9 cellular contexts compared by ENCODE assay signal in genomic region chr14:64952598-64953309, GRCh38. TPM values are rescaled to one million over a fixed set of nuclear protein-coding genes. Genes with fewer than 3 reads are reported as not detected.
DNase-seq lines count a peak whose midpoint lies in the region; ATAC-seq and TF ChIP-seq lines count a peak whose summit lies in the region.
"Had no signal": no experiment of that assay in that cellular context is flagged by ENCODE, and none has a peak within 500 bp of the region (broad histone marks: within the 10 kb centered on the region; RNA-seq: fewer than 3 reads in every experiment).

No MANE protein-coding gene starts in this region.

- H3K4me3 Mint-ChIP-seq in Caco-2 (ENCODE audit: unreplicated experiment) = no peak overlapping the region

- no peak overlapping the region for H3K27ac Mint-ChIP-seq in Caco-2 (ENCODE audit: unreplicated experiment)

- H3K27me3 Mint-ChIP-seq in Caco-2 (ENCODE audit: insufficient read depth, unreplicated experiment) = no peaks in the 10 kb centered on the region

- H4K20me1 ChIP-seq in GM23248 (ENCODE audit: insufficient read depth) (no peaks in the 10 kb centered on the region), PC-9 (ENCODE audit: insufficient read depth) (0 out of 2 replicates have a peak, but pooled peaks cover 3% of the 10 kb centered on the region)

- intact Hi-C loops in PC-9 (cut with micrococcal nuclease; ENCODE audit: unreplicated experiment) (no loop called here), posterior vena cava (cut with DNase I) (no loop called here), Caco-2 (cut with micrococcal nuclease; ENCODE audit: unreplicated experiment) (no loop called here)

- H3K4me1 Mint-ChIP-seq in Caco-2 (ENCODE audit: low read depth, unreplicated experiment) = no peaks in the 10 kb centered on the region

- no peak overlapping the region for H3K4me3 ChIP-seq in GM23248
- no peak overlapping the region for H3K4me3 ChIP-seq in PC-9
- no peak overlapping the region for H3K4me3 ChIP-seq in Caco-2 (ENCODE audit: low read depth, low read length)

- in situ Hi-C loops in GM23248 (cut with MboI) = no loop called here

- H3K4me1 ChIP-seq in GM23248 (ENCODE audit: insufficient read depth) = no peaks in the 10 kb centered on the region
- no peaks in the 10 kb centered on the region for H3K4me1 ChIP-seq in PC-9 (replicated peaks; ENCODE audit: insufficient read depth)
- H3K4me1 ChIP-seq in Caco-2 = no peaks in the 10 kb centered on the region

- H3K79me2 ChIP-seq in GM23248 (ENCODE audit: insufficient read depth) = no peaks in the 10 kb centered on the region
- no peaks in the 10 kb centered on the region; the same call in 1 of the 2 replicates for H3K79me2 ChIP-seq in PC-9 (ENCODE audit: low read depth)

- H3K36me3 ChIP-seq in GM23248 (ENCODE audit: low read depth) = no peaks in the 10 kb centered on the region
- H3K36me3 ChIP-seq in PC-9 (ENCODE audit: low read depth) = peaks cover 25% of the 10 kb centered on the region; the same call in 1 of the 2 replicates
- H3K36me3 ChIP-seq in Caco-2 (ENCODE audit: control insufficient read depth, insufficient read depth, low read length) = no peaks in the 10 kb centered on the region

- H3F3A ChIP-seq in GM23248 (ENCODE audit: insufficient read depth) (no peaks in the 10 kb centered on the region), PC-9 (ENCODE audit: insufficient read depth, low read depth) (no peaks in the 10 kb centered on the region; the same call in 1 of the 2 replicates)

- TF ChIP-seq CTCF in PC-9 (conservative IDR thresholded peaks at IDR 0.05) = peak; percentile 41; the same call in 1 of the 2 replicates
- TF ChIP-seq CTCF in Caco-2 (IDR thresholded peaks at IDR 0.05; ENCODE audit: insufficient read depth in 1 of 2, low read depth in 1 of 2, low read length in 1 of 2, severe bottlenecking in 1 of 2, unreplicated experiment in 1 of 2) = no peak

- DNase-seq in GM23248 = peak; percentile 21
- no peak for DNase-seq in PC-9
- DNase-seq in posterior vena cava (ENCODE audit: low spot score) = peak; percentile 5
- DNase-seq in Caco-2 = no peak
- DNase-seq in NCI-H526 treated with DMSO at 0.1 percent for 48 hours (lab: John Stamatoyannopoulos, UW) = no peak
- no peak for DNase-seq in midbrain (lab: John Stamatoyannopoulos, UW)
- DNase-seq: cortex of kidney, NCI-H187 had no signal

- H3K9me2 ChIP-seq in GM23248 (ENCODE audit: insufficient read depth) (no peaks in the 10 kb centered on the region), PC-9 (ENCODE audit: insufficient read depth) (no peaks in the 10 kb centered on the region)

- no peaks in the 10 kb centered on the region for H3K9me3 Mint-ChIP-seq in Caco-2 (ENCODE audit: unreplicated experiment)

- H3K4me2 ChIP-seq in GM23248 (ENCODE audit: unreplicated experiment) (no peak overlapping the region), PC-9 (no peak overlapping the region)

- POLR2A ChIA-PET in PC-9 (lab: Charles Lee; ENCODE audit: unreplicated experiment) (no interaction called here), Caco-2 (lab: Charles Lee) (no interaction called here)

- no peak overlapping the region for H3K27ac ChIP-seq in GM23248
- H3K27ac ChIP-seq in PC-9 = no peak overlapping the region

- peaks cover 53% of the 10 kb centered on the region for H3K36me3 Mint-ChIP-seq in Caco-2 (ENCODE audit: insufficient read depth, unreplicated experiment)

- WGBS in GM23248 (ENCODE audit: low coverage in 1 of 2, low lambda C conversion rate in 2 of 2, missing lambda C conversion rate in 2 of 2), 2 experiments = 83 to 85% methylated on average over 7 of the region's 7 CpGs

- H3K9me3 ChIP-seq in GM23248 (ENCODE audit: low read depth) (no peaks in the 10 kb centered on the region), PC-9 (ENCODE audit: insufficient read depth, low read depth) (no peaks in the 10 kb centered on the region), Caco-2 (no peaks in the 10 kb centered on the region)

- CTCF ChIA-PET in PC-9 (lab: Charles Lee) = no interaction called here
- CTCF ChIA-PET in Caco-2 (lab: Charles Lee) = interaction anchor here (1.0 kb wide), 1 partner anchor 14 kb away, joined by 3 read pairs; no protein-coding TSS in a partner anchor

- H2AFZ ChIP-seq in GM23248 = no peak overlapping the region
- H2AFZ ChIP-seq in PC-9 = no peak overlapping the region

- H3K27me3 ChIP-seq in GM23248 (replicated peaks; ENCODE audit: insufficient read depth) = no peaks in the 10 kb centered on the region
- H3K27me3 ChIP-seq in PC-9 (ENCODE audit: insufficient read depth, low read depth) = no peaks in the 10 kb centered on the region
- H3K27me3 ChIP-seq in Caco-2 (replicated peaks; ENCODE audit: control insufficient read depth, insufficient read depth, low read length) = no peaks in the 10 kb centered on the region

- no TSS peak for BruUV-seq in PC-9 (replicated peaks; lab: Mats Ljungman, UMichigan)
- BruUV-seq in Caco-2 (replicated peaks; lab: Mats Ljungman, UMichigan) = no TSS peak

- H3K9ac ChIP-seq in GM23248 = no peak overlapping the region

- peak; percentile 58 for ATAC-seq in GM18498 (IDR thresholded peaks at IDR 0.05; ENCODE audit: unreplicated experiment)

RNA-seq across cellular contexts. Expression of gene GPX2, which starts 10.2 kb away (rescaled TPM):
- not detected in 2 replicates for total RNA-seq in GM23248 (2014; rRNA removed; shearing (Covaris generic))
- not detected in 2 replicates for polyA plus RNA-seq in GM23248 (2016; fragmentation: Nextera tagmentation; extraction: Ambion mirVana)
- total RNA-seq in PC-9 (2021) = 196 and 323 TPM in 2 replicates
- total RNA-seq in posterior vena cava = not detected
- 39.3 and 48.1 TPM in 2 replicates for total RNA-seq in Caco-2 (2022)

RNA-seq across cellular contexts. Expression of gene RAB15, which starts 19.4 kb away (rescaled TPM):
- total RNA-seq in GM23248 (2014; rRNA removed; shearing (Covaris generic)) = 3.5 and 4.3 TPM in 2 replicates
- polyA plus RNA-seq in GM23248 (2016; fragmentation: Nextera tagmentation; extraction: Ambion mirVana) = 2.0 and 2.8 TPM in 2 replicates
- 52.9 and 74.9 TPM in 2 replicates for total RNA-seq in PC-9 (2021)
- total RNA-seq in posterior vena cava = 1 to 10 TPM; 6.0 to 7.3 TPM
- 69.5 and 92.5 TPM in 2 replicates for total RNA-seq in Caco-2 (2022)

RNA-seq across cellular contexts. Expression of gene FNTB, which starts 33.9 kb away (rescaled TPM):
- 12.1 and 15.5 TPM in 2 replicates for total RNA-seq in GM23248 (2014; rRNA removed; shearing (Covaris generic))
- 19.5 and 23.7 TPM in 2 replicates for polyA plus RNA-seq in GM23248 (2016; fragmentation: Nextera tagmentation; extraction: Ambion mirVana)
- total RNA-seq in PC-9 (2021) (23.5 and 35.3 TPM in 2 replicates), posterior vena cava (10 to 100 TPM in 1 of 2 donors, 1 to 10 TPM in 1; 8.0 to 14.8 TPM), Caco-2 (2022) (20.6 and 21.2 TPM in 2 replicates)

RNA-seq across cellular contexts. Expression of gene CHURC1, which starts 38.5 kb away (rescaled TPM):
- total RNA-seq in GM23248 (2014; rRNA removed; shearing (Covaris generic)) = 69.1 and 74.5 TPM in 2 replicates
- polyA plus RNA-seq in GM23248 (2016; fragmentation: Nextera tagmentation; extraction: Ambion mirVana) = 152 and 162 TPM in 2 replicates
- 88.1 and 91.8 TPM in 2 replicates for total RNA-seq in PC-9 (2021)
- total RNA-seq in posterior vena cava = 10 to 100 TPM; 65.4 to 87.3 TPM
- 51.3 and 52.6 TPM in 2 replicates for total RNA-seq in Caco-2 (2022)

Comparison
In these comparisons a context has a peak if more than half of its experiments do, and no peak if none do; other contexts are left out.
1. DNase-seq: peak in GM23248 (single experiment) and posterior vena cava (single experiment); none in PC-9 (0 of 2), Caco-2 (0 of 2), NCI-H526 treated with DMSO at 0.1 percent for 48 hours (single experiment) and midbrain (single experiment).
2. RNA of gene GPX2, which starts 10.2 kb away (total RNA-seq): 196 to 323 TPM in PC-9 and 39.3 to 48.1 TPM in Caco-2; not detected in GM23248 and not detected in posterior vena cava; every median in the first group is over 10 times any median in the second.